8 cellular contexts compared by ENCODE assay signal in genomic region chr11:1571760-1572199, GRCh38. TPM values are rescaled to one million over a fixed set of nuclear protein-coding genes. Genes with fewer than 3 reads are reported as not detected.
DNase-seq lines count a peak whose midpoint lies in the region; ATAC-seq and TF ChIP-seq lines count a peak whose summit lies in the region.
"Had no signal": no experiment of that assay in that cellular context is flagged by ENCODE, and none has a peak within 500 bp of the region (broad histone marks: within the 10 kb centered on the region; RNA-seq: fewer than 3 reads in every experiment).

No MANE protein-coding gene starts in this region.

- peaks cover 40% of the 10 kb centered on the region for H3K27me3 ChIP-seq in suprapubic skin

- ATAC-seq in HG03520 (IDR thresholded peaks at IDR 0.05; ENCODE audit: unreplicated experiment): no peak

- H3K27ac ChIP-seq in HEK293 (ENCODE audit: extremely low read depth, low read depth, low read length): no peak overlapping the region; the same call in 1 of the 2 replicates
- peak overlapping the region; percentile 7 for H3K27ac ChIP-seq in suprapubic skin

- H3K36me3 ChIP-seq in HEK293 (ENCODE audit: control insufficient read depth in 2 of 2, insufficient read depth in 1 of 2, low read length in 2 of 2): peaks cover 0 to 6% of the 10 kb centered on the region in 2 experiments; a peak in 1 of 3 replicates
- no peaks in the 10 kb centered on the region for H3K36me3 ChIP-seq in suprapubic skin

- 0% methylated on average over 2 of the region's 91 CpGs for WGBS in suprapubic skin

- H3K4me1 ChIP-seq in HEK293 (ENCODE audit: control insufficient read depth, insufficient read depth, low read length): no peaks in the 10 kb centered on the region; the same call in 1 of the 2 replicates
- H3K4me1 ChIP-seq in suprapubic skin: peaks cover 46% of the 10 kb centered on the region

- peak overlapping the region; percentile 75 for H3K4me3 ChIP-seq in HEK293 (ENCODE audit: low read depth, low read length)
- H3K4me3 ChIP-seq in WI38 (ENCODE audit: low read depth, low read length): peak overlapping the region; percentile 64
- H3K4me3 ChIP-seq in suprapubic skin: peak overlapping the region; percentile 57

- TF ChIP-seq POLR2A in suprapubic skin (IDR thresholded peaks at IDR 0.05): no peak

- H3K9me3 ChIP-seq in HEK293 (ENCODE audit: control insufficient read depth, insufficient read depth, low read depth, low read length) (no peaks in the 10 kb centered on the region), suprapubic skin (no peaks in the 10 kb centered on the region)

- TF ChIP-seq EP300 in suprapubic skin (IDR thresholded peaks at IDR 0.05): no peak

- DNase-seq in left kidney (ENCODE audit: low read depth, low spot score): peak; percentile 33
- DNase-seq in suprapubic skin (ENCODE audit: low spot score in 2 of 2): no peak
- no peak for DNase-seq in NCI-H526 (lab: John Stamatoyannopoulos, UW)
- no peak for DNase-seq in anterior cingulate cortex (lab: John Stamatoyannopoulos, UW)

- CTCF ChIA-PET in HEK293 (lab: Yijun Ruan, JAX): no interaction called here

- POLR2A ChIA-PET in HEK293 (lab: Yijun Ruan, JAX): no interaction called here

- TF ChIP-seq CTCF in HEK293 (tag by site-specific recombination; IDR thresholded peaks at IDR 0.05): no peak
- no peak for TF ChIP-seq CTCF in WI38 (IDR thresholded peaks at IDR 0.05; ENCODE audit: low read depth, low read length)
- TF ChIP-seq CTCF in suprapubic skin (IDR thresholded peaks at IDR 0.05): no peak

TF ChIP-seq in HEK293, 187 proteins besides CTCF, POLR2A, EP300 and RAD21:
- no peak for TF ChIP-seq ZNF555 (tag by site-specific recombination; conservative IDR thresholded peaks at IDR 0.05)
- TF ChIP-seq ZNF580 (tag by site-specific recombination; IDR thresholded peaks at IDR 0.05): no peak
- no peak for TF ChIP-seq ZSCAN16 (tag by site-specific recombination; IDR thresholded peaks at IDR 0.05)
- TF ChIP-seq ZNF473 (tag by site-specific recombination; IDR thresholded peaks at IDR 0.05): no peak

RNA-seq across cellular contexts. Expression of gene DUSP8, which starts 0.3 kb away (rescaled TPM):
- total RNA-seq in suprapubic skin: 1 to 10 TPM; 1.9 to 4.8 (median 3.0) TPM

RNA-seq across cellular contexts. Expression of gene KRTAP5-1, which starts 13.3 kb away (rescaled TPM):
- total RNA-seq in suprapubic skin: 1 to 10 TPM in 2 of 4 donors, not detected in 2; 1.0 to 1.2 TPM
- total RNA-seq: activated CD4-positive, alpha-beta T cell treated with anti-CD3 and anti-CD28 coated beads, Interleukin-2, amount 10 ng/mL, durations not matched to agents 24 days and 14 days had no signal

RNA-seq across cellular contexts. Expression of gene KRTAP5-2, which starts 26.3 kb away (rescaled TPM):
- total RNA-seq in suprapubic skin: 10 to 100 TPM in 1 of 4 donors, 1 to 10 TPM in 2, not detected in 1; 1.7 to 12.0 (median 4.6) TPM
- total RNA-seq: activated CD4-positive, alpha-beta T cell treated with anti-CD3 and anti-CD28 coated beads, Interleukin-2, amount 10 ng/mL, durations not matched to agents 24 days and 14 days had no signal

RNA-seq across cellular contexts. Expression of gene KRTAP5-3, which starts 36.5 kb away (rescaled TPM):
- 10 to 100 TPM in 1 of 4 donors, 1 to 10 TPM in 2, not detected in 1; 3.7 to 14.9 (median 4.4) TPM for total RNA-seq in suprapubic skin
- total RNA-seq: activated CD4-positive, alpha-beta T cell treated with anti-CD3 and anti-CD28 coated beads, Interleukin-2, amount 10 ng/mL, durations not matched to agents 24 days and 14 days had no signal

RNA-seq across cellular contexts. Expression of gene KRTAP5-4, which starts 50.2 kb away (rescaled TPM):
- total RNA-seq in suprapubic skin: 1 to 10 TPM in 2 of 4 donors, under 1 TPM in 1, not detected in 1; 0.55 to 3.6 (median 3.5) TPM
- total RNA-seq: activated CD4-positive, alpha-beta T cell treated with anti-CD3 and anti-CD28 coated beads, Interleukin-2, amount 10 ng/mL, durations not matched to agents 24 days and 14 days had no signal
